30 cellular contexts compared by ENCODE assay signal in genomic region chr4:88976514-88977035, GRCh38.
"Had no signal": no experiment of that assay in that cellular context is flagged by ENCODE, and none has a peak within 500 bp of the region (broad histone marks: within the 10 kb centered on the region; RNA-seq: fewer than 3 reads in every experiment).

No MANE protein-coding gene starts in this region.

- H3K9ac ChIP-seq: neural progenitor cell had no signal

- H3K4me1 ChIP-seq: esophagus squamous epithelium, heart right ventricle, neural progenitor cell, right atrium auricular region had no signal

- H3K27ac ChIP-seq: brain microvascular endothelial cell, esophagus squamous epithelium, heart right ventricle, neural progenitor cell, right atrium auricular region had no signal

- H3K9me3 ChIP-seq: esophagus squamous epithelium, right atrium auricular region, transverse colon had no signal

- H3K27me3 Mint-ChIP-seq: activated CD4-positive, alpha-beta memory T cell treated with anti-CD3 and anti-CD28 coated beads for 36 hours; activated CD4-positive, alpha-beta T cell treated with anti-CD3 and anti-CD28 coated beads, Interleukin-2, amount 10 ng/mL, durations not matched to agents 24 days and 14 days; activated naive CD8-positive, alpha-beta T cell treated with anti-CD3 and anti-CD28 coated beads, Interleukin-2, amount 10 ng/mL, durations not matched to agents 7 days and 5 days; dendritic cell treated with granulocyte-macrophage colony-stimulating factor and Interleukin-4, amounts not matched to agents 40 ng/mL and 50 ng/mL, for 4 days; T-helper 17 cell had no signal

- H2AFZ ChIP-seq: neural progenitor cell had no signal

- H3K4me1 Mint-ChIP-seq: activated CD4-positive, alpha-beta T cell treated with anti-CD3 and anti-CD28 coated beads, Interleukin-2, amount 10 ng/mL, durations not matched to agents 24 days and 14 days; activated naive CD8-positive, alpha-beta T cell treated with anti-CD3 and anti-CD28 coated beads, Interleukin-2, amount 10 ng/mL, durations not matched to agents 7 days and 5 days; endodermal cell; naive thymus-derived CD4-positive, alpha-beta T cell; neural progenitor cell; T-helper 17 cell had no signal

- H3K4me3 Mint-ChIP-seq: activated CD4-positive, alpha-beta memory T cell treated with anti-CD3 and anti-CD28 coated beads for 36 hours; activated CD4-positive, alpha-beta T cell treated with anti-CD3 and anti-CD28 coated beads, Interleukin-2, amount 10 ng/mL, durations not matched to agents 24 days and 14 days; activated naive CD4-positive, alpha-beta T cell treated with anti-CD3 and anti-CD28 coated beads, Interleukin-2, amount 10 ng/mL, durations not matched to agents 7 days and 5 days; activated naive CD8-positive, alpha-beta T cell treated with anti-CD3 and anti-CD28 coated beads, Interleukin-2, amount 10 ng/mL, durations not matched to agents 7 days and 5 days; activated T-helper 1 cell treated with anti-CD3 and anti-CD28 coated beads, Interleukin-12 subunit alpha, Interleukin-12 subunit beta, Interleukin-2, Interleukin-4 antibody, amounts not matched to agents 30 ng/mL and 10 ng/mL and 1 ng/mL, durations not matched to agents 14 hours and 24 hours and 36 hours; dendritic cell treated with granulocyte-macrophage colony-stimulating factor and Interleukin-4, amounts not matched to agents 40 ng/mL and 50 ng/mL, for 4 days; endodermal cell; mesothelial cell of epicardium; naive thymus-derived CD4-positive, alpha-beta T cell; neural progenitor cell; T-helper 17 cell had no signal

- H3K36me3 Mint-ChIP-seq: activated CD4-positive, alpha-beta memory T cell treated with anti-CD3 and anti-CD28 coated beads for 36 hours; activated naive CD8-positive, alpha-beta T cell treated with anti-CD3 and anti-CD28 coated beads, Interleukin-2, amount 10 ng/mL, durations not matched to agents 7 days and 5 days; neural progenitor cell had no signal

- ATAC-seq: heart right ventricle; left ventricle myocardium superior; naive thymus-derived CD4-positive, alpha-beta T cell; T-helper 17 cell had no signal

- H3K4me3 ChIP-seq: esophagus squamous epithelium, heart right ventricle, neural progenitor cell, right atrium auricular region, transverse colon had no signal

- H3K27ac Mint-ChIP-seq: activated CD4-positive, alpha-beta memory T cell treated with anti-CD3 and anti-CD28 coated beads for 36 hours; activated CD4-positive, alpha-beta T cell treated with anti-CD3 and anti-CD28 coated beads, Interleukin-2, amount 10 ng/mL, durations not matched to agents 24 days and 14 days; activated naive CD4-positive, alpha-beta T cell treated with anti-CD3 and anti-CD28 coated beads, Interleukin-2, amount 10 ng/mL, durations not matched to agents 7 days and 5 days; activated naive CD8-positive, alpha-beta T cell treated with anti-CD3 and anti-CD28 coated beads, Interleukin-2, amount 10 ng/mL, durations not matched to agents 7 days and 5 days; activated T-helper 1 cell treated with anti-CD3 and anti-CD28 coated beads, Interleukin-12 subunit alpha, Interleukin-12 subunit beta, Interleukin-2, Interleukin-4 antibody, amounts not matched to agents 30 ng/mL and 10 ng/mL and 1 ng/mL, durations not matched to agents 14 hours and 24 hours and 36 hours; dendritic cell treated with granulocyte-macrophage colony-stimulating factor and Interleukin-4, amounts not matched to agents 40 ng/mL and 50 ng/mL, for 4 days; endodermal cell; naive thymus-derived CD4-positive, alpha-beta T cell; neural progenitor cell; T-helper 17 cell had no signal

- H3K27me3 ChIP-seq: brain microvascular endothelial cell, esophagus squamous epithelium, heart right ventricle, neural progenitor cell, right atrium auricular region, transverse colon had no signal

- H3K36me3 ChIP-seq: brain microvascular endothelial cell, esophagus squamous epithelium, heart right ventricle, neural progenitor cell, right atrium auricular region, transverse colon had no signal

- H3K9me3 Mint-ChIP-seq: activated naive CD8-positive, alpha-beta T cell treated with anti-CD3 and anti-CD28 coated beads, Interleukin-2, amount 10 ng/mL, durations not matched to agents 7 days and 5 days; dendritic cell treated with granulocyte-macrophage colony-stimulating factor and Interleukin-4, amounts not matched to agents 40 ng/mL and 50 ng/mL, for 4 days; endodermal cell had no signal

- H3K4me2 ChIP-seq: neural progenitor cell had no signal

- DNase-seq: activated CD4-positive, alpha-beta memory T cell treated with anti-CD3 and anti-CD28 coated beads for 36 hours; activated CD4-positive, alpha-beta T cell treated with anti-CD3 and anti-CD28 coated beads, Interleukin-2, amount 10 ng/mL, durations not matched to agents 24 days and 14 days; activated CD4-positive, CD25-positive, alpha-beta regulatory T cell treated with anti-CD3 and anti-CD28 coated beads, Interleukin-2, amount 50 U/mL, for 72 hours; activated CD8-positive, alpha-beta memory T cell treated with anti-CD3 and anti-CD28 coated beads, Interleukin-2, amount 50 U/mL, for 4 hours; activated gamma-delta T cell; activated naive CD4-positive, alpha-beta T cell treated with anti-CD3 and anti-CD28 coated beads, Interleukin-2, amount 10 ng/mL, durations not matched to agents 7 days and 5 days; activated naive CD8-positive, alpha-beta T cell treated with anti-CD3 and anti-CD28 coated beads, Interleukin-2, amount 10 ng/mL, durations not matched to agents 7 days and 5 days; activated T-cell treated with anti-CD3 and anti-CD28 coated beads, Interleukin-2, amount 50 U/mL, for 1 hour; amniotic stem cell; brain microvascular endothelial cell; caudate nucleus; endodermal cell; esophagus squamous epithelium; foreskin melanocyte; heart right ventricle; kidney glomerular epithelial cell; left ventricle myocardium superior; naive thymus-derived CD4-positive, alpha-beta T cell; occipital lobe; stimulated activated CD4-positive, alpha-beta T cell treated with anti-CD3 and anti-CD28 coated beads, Interleukin-15, amount 100 ng/mL, for 24 hours; stimulated activated CD4-positive, alpha-beta T cell treated with anti-CD3 and anti-CD28 coated beads, Interleukin-2, amount 100 ng/mL, for 24 hours; stimulated activated naive CD4-positive, alpha-beta T cell; T-helper 17 cell; T1000; transverse colon had no signal
